9 cellular contexts compared by ENCODE assay signal in genomic region chr18:5546660-5547059, GRCh38. TPM values are rescaled to one million over a fixed set of nuclear protein-coding genes. Genes with fewer than 3 reads are reported as not detected.
DNase-seq lines count a peak whose midpoint lies in the region; ATAC-seq, FAIRE-seq and TF ChIP-seq lines count a peak whose summit lies in the region.
"Had no signal": no experiment of that assay in that cellular context is flagged by ENCODE, and none has a peak within 500 bp of the region (broad histone marks: within the 10 kb centered on the region; RNA-seq: fewer than 3 reads in every experiment).

No MANE protein-coding gene starts in this region.

- H3K36me3 ChIP-seq in pancreas = no peaks in the 10 kb centered on the region

- H3K4me1 ChIP-seq in pancreas = no peaks in the 10 kb centered on the region

- no peak for FAIRE-seq in pancreas (lab: Jason Lieb, UNC)
- FAIRE-seq: K562 had no signal

- no peak overlapping the region for H3K27ac Mint-ChIP-seq in activated T-cell treated with anti-CD3 and anti-CD28 coated beads, Interleukin-2, amount 50 U/mL, for 72 hours

- peak; percentile 25 for DNase-seq in GM20000 (ENCODE audit: low spot score)
- peak; percentile 64 to 70 for DNase-seq in NOMO-1 (lab: John Stamatoyannopoulos, UW; ENCODE audit: unreplicated experiment in 2 of 2)
- peak; percentile 58 for DNase-seq in fibroblast of gingiva (ENCODE audit: low read depth)
- no peak for DNase-seq in pancreas
- DNase-seq in activated CD8-positive, alpha-beta memory T cell treated with anti-CD3 and anti-CD28 coated beads for 24 hours = no peak
- DNase-seq in activated T-cell treated with anti-CD3 and anti-CD28 coated beads, Interleukin-2, amount 50 U/mL, for 72 hours = no peak

- H3K36me3 Mint-ChIP-seq in activated T-cell treated with anti-CD3 and anti-CD28 coated beads, Interleukin-2, amount 50 U/mL, for 72 hours (ENCODE audit: insufficient read depth in 2 of 2) = no peaks in the 10 kb centered on the region

- no peak for TF ChIP-seq CTCF in GM20000 (IDR thresholded peaks at IDR 0.05; ENCODE audit: extremely low read depth, missing control alignments)
- TF ChIP-seq CTCF in pancreas (IDR thresholded peaks at IDR 0.05) = no peak

- H3K4me3 ChIP-seq in pancreas = no peak overlapping the region
- H3K4me3 ChIP-seq: K562 had no signal

- H3K9me3 Mint-ChIP-seq in activated T-cell treated with anti-CD3 and anti-CD28 coated beads, Interleukin-2, amount 50 U/mL, for 72 hours = no peaks in the 10 kb centered on the region

- H3K9me3 ChIP-seq in pancreas = no peaks in the 10 kb centered on the region

- no peaks in the 10 kb centered on the region for H3K27me3 ChIP-seq in pancreas

- peaks cover 39% of the 10 kb centered on the region for H3K27me3 Mint-ChIP-seq in activated T-cell treated with anti-CD3 and anti-CD28 coated beads, Interleukin-2, amount 50 U/mL, for 72 hours (ENCODE audit: low read depth)

- H3K4me3 Mint-ChIP-seq in activated T-cell treated with anti-CD3 and anti-CD28 coated beads, Interleukin-2, amount 50 U/mL, for 72 hours = no peak overlapping the region

- intact Hi-C loops in pancreas (cut with DNase I) = no loop called here

- H3K4me1 Mint-ChIP-seq in activated T-cell treated with anti-CD3 and anti-CD28 coated beads, Interleukin-2, amount 50 U/mL, for 72 hours (ENCODE audit: low read depth) = no peaks in the 10 kb centered on the region

- no peak overlapping the region for H3K27ac ChIP-seq in pancreas

- 15 to 19% methylated on average over 3 of the region's 3 CpGs for WGBS in pancreas, 2 donors

- peak in 3 of 4 donors; percentile 52 to 61 (median 59) for ATAC-seq in pancreas
- ATAC-seq in HG03175 (IDR thresholded peaks at IDR 0.05; ENCODE audit: unreplicated experiment) = no peak
- no peak for ATAC-seq in activated T-cell treated with anti-CD3 and anti-CD28 coated beads, Interleukin-2, amount 50 U/mL, for 72 hours (replicated peaks in 1 of 2)
- no peak for ATAC-seq in HG02938 (IDR thresholded peaks at IDR 0.05; ENCODE audit: unreplicated experiment)
- ATAC-seq: K562 had no signal

RNA-seq across cellular contexts. Expression of gene EPB41L3, which starts 2.9 kb away (rescaled TPM):
- total RNA-seq in pancreas = 10 to 100 TPM in 4 of 6 donors, 1 to 10 TPM in 2; 3.8 to 17.0 (median 11.1) TPM
- polyA plus RNA-seq in pancreas = 10 to 100 TPM in 1 of 2 donors, 1 to 10 TPM in 1; 7.7 to 18.3 TPM
- total RNA-seq in activated T-cell treated with anti-CD3 and anti-CD28 coated beads, Interleukin-2, amount 50 U/mL, for 72 hours = 1 to 10 TPM; 3.4 to 4.9 TPM

Comparison
In these comparisons a context has a peak if more than half of its experiments do, and no peak if none do; other contexts are left out.
1. DNase-seq: peak in GM20000 (single experiment), NOMO-1 (2 of 2) and fibroblast of gingiva (single experiment); none in pancreas (0 of 6), activated CD8-positive, alpha-beta memory T cell treated with anti-CD3 and anti-CD28 coated beads for 24 hours (single experiment) and activated T-cell treated with anti-CD3 and anti-CD28 coated beads, Interleukin-2, amount 50 U/mL, for 72 hours (0 of 2).
2. ATAC-seq: peak in pancreas (3 of 4); none in HG03175 (single experiment), activated T-cell treated with anti-CD3 and anti-CD28 coated beads, Interleukin-2, amount 50 U/mL, for 72 hours (0 of 2) and HG02938 (single experiment).